Comparison of ENCODE assay signal across 10 cellular contexts in the genomic region with DNA sequence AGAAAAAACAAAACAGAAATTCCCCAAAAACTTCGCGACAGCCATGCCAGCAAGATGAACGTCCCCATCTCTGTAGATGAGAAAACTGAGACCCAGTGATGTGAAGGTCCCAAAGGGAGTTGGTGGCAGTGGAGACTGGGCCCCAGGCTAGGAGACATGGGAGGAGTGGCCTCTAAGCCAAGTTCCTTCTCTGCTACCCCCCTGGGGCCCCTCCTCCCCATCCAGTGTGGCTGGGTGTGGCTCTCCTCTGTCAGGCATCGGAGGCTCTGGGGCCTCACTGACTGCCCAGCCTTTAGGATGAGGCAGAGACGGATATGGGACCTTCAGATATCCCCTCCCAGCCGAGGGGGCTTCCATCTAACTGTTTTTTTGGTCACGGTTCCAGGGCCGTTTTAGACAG. TPM values are rescaled to one million over a fixed set of nuclear protein-coding genes. Genes with fewer than 3 reads are reported as not detected.
DNase-seq lines count a peak whose midpoint lies in the region; TF ChIP-seq lines count a peak whose summit lies in the region.
"Had no signal": no experiment of that assay in that cellular context is flagged by ENCODE, and none has a peak within 500 bp of the region (broad histone marks: within the 10 kb centered on the region; RNA-seq: fewer than 3 reads in every experiment).

No MANE protein-coding gene starts in this region.

- H3K4me1 ChIP-seq in adrenal gland (replicated peaks in 1 of 2) = peaks cover 0 to 30% of the 10 kb centered on the region in 2 donors

- H3K36me3 Mint-ChIP-seq in nephron progenitor cell (ENCODE audit: low read depth) = no peaks in the 10 kb centered on the region

- H3K36me3 ChIP-seq in KOPT-K1 (ENCODE audit: insufficient read depth, low read length) (no peaks in the 10 kb centered on the region; the same call in 1 of the 2 replicates), adrenal gland (replicated peaks in 1 of 2) (no peaks in the 10 kb centered on the region)

- no peaks in the 10 kb centered on the region for H3K9me3 ChIP-seq in KOPT-K1 (ENCODE audit: insufficient read depth, low read length, poor library complexity, severe bottlenecking)
- no peaks in the 10 kb centered on the region for H3K9me3 ChIP-seq in adrenal gland (replicated peaks in 1 of 3)

- peak overlapping the region; percentile 72 for H3K27ac Mint-ChIP-seq in nephron progenitor cell

- peaks cover 82% of the 10 kb centered on the region for H3K4me1 Mint-ChIP-seq in nephron progenitor cell

- H3K4me3 ChIP-seq in GM08714 (ENCODE audit: low read length) (peak overlapping the region; percentile 3; the same call in 1 of the 2 replicates), adrenal gland (no peak overlapping the region)

- 80 to 91% (median 85%) methylated on average over 5 to 8 of the region's 8 CpGs for WGBS in adrenal gland, 4 donors

- H3K27me3 Mint-ChIP-seq in nephron progenitor cell (ENCODE audit: low read depth, poor library complexity) = no peaks in the 10 kb centered on the region

- no peaks in the 10 kb centered on the region for H3K9me3 Mint-ChIP-seq in nephron progenitor cell
- H3K9me3 Mint-ChIP-seq: nephron had no signal

- DNase-seq in adrenal gland (peak in 2 of 7 donors; percentile 39 to 44), nephron progenitor cell (no peak), NCI-H1436 treated with DMSO at 0.1 percent for 48 hours (lab: John Stamatoyannopoulos, UW) (no peak), NCI-H1092 (lab: John Stamatoyannopoulos, UW) (no peak), retina (no peak), amniotic stem cell (lab: John Stamatoyannopoulos, UW) (no peak)
- DNase-seq: effector CD4-positive, alpha-beta T cell had no signal

- peak overlapping the region; percentile 2 for H3K4me3 Mint-ChIP-seq in nephron progenitor cell
- H3K4me3 Mint-ChIP-seq: nephron had no signal

- peak overlapping the region; percentile 68 for H3K27ac ChIP-seq in KOPT-K1 (ENCODE audit: low read depth, low read length, poor library complexity, severe bottlenecking)
- H3K27ac ChIP-seq in adrenal gland = peak overlapping the region in 4 of 5 donors; percentile 23 to 78 (median 48)

- intact Hi-C loops in adrenal gland (cut with DNase I) = no loop called here

- no peaks in the 10 kb centered on the region for H3K27me3 ChIP-seq in adrenal gland

- no peak for TF ChIP-seq POLR2A in adrenal gland (IDR thresholded peaks at IDR 0.05)

- TF ChIP-seq CTCF in adrenal gland (IDR thresholded peaks at IDR 0.05) (no peak), nephron progenitor cell (IDR thresholded peaks at IDR 0.05) (no peak)

RNA-seq across cellular contexts. Expression of gene RELT, which starts 9.8 kb away (rescaled TPM):
- total RNA-seq in adrenal gland = 1 to 10 TPM; 4.4 to 8.7 (median 6.4) TPM
- polyA plus RNA-seq in adrenal gland = 1 to 10 TPM in 2 of 3 donors, under 1 TPM in 1; 0.73 to 4.7 (median 2.3) TPM
